16 cellular contexts compared by ENCODE assay signal in the genomic region with DNA sequence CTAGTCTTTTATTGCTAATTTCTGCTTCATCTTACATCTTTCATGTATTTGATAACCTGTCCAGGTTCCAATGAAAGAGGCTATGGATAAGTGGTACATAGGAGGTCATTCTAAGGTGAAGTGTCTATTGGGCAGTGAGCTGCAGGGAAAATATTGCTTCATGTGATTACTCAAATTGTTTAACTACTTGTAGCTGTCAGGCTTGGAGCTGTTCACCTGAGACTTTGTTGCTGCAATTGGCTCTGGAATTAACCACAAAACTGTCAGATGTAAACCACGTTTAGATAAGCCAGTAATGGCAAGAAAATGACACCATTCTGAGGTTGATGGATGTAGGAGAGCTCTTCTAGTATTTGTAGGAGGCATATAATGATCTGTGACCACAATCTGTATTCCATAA. TPM values are rescaled to one million over a fixed set of nuclear protein-coding genes. Genes with fewer than 3 reads are reported as not detected.
A peak's percentile ranks its signal among the peaks of the same experiment; 100 is the strongest.
DNase-seq lines count a peak whose midpoint lies in the region; ATAC-seq, FAIRE-seq and TF ChIP-seq lines count a peak whose summit lies in the region.
"Had no signal": no experiment of that assay in that cellular context is flagged by ENCODE, and none has a peak within 500 bp of the region (broad histone marks: within the 10 kb centered on the region; RNA-seq: fewer than 3 reads in every experiment).

No MANE protein-coding gene starts in this region.

- H3K27me3 ChIP-seq in GM23248 (replicated peaks; ENCODE audit: insufficient read depth) (no peaks in the 10 kb centered on the region), RWPE2 (ENCODE audit: insufficient read depth, poor library complexity, severe bottlenecking) (no peaks in the 10 kb centered on the region), thyroid gland (no peaks in the 10 kb centered on the region)
- H3K27me3 ChIP-seq: SJCRH30, suprapubic skin had no signal

- peaks cover 60% of the 10 kb centered on the region for H3F3A ChIP-seq in GM23248 (ENCODE audit: insufficient read depth)

- H3K4me2 ChIP-seq in GM23248 (ENCODE audit: unreplicated experiment): peak overlapping the region; percentile 1

- H3K27ac ChIP-seq in GM23248: 0 out of 2 replicates have a peak overlapping the region, but pooled peaks have one; percentile 11
- H3K27ac ChIP-seq in RWPE2 (ENCODE audit: poor library complexity, severe bottlenecking): no peak overlapping the region
- H3K27ac ChIP-seq in thyroid gland: no peak overlapping the region
- H3K27ac ChIP-seq: parathyroid adenoma, SJCRH30, skin epidermis, suprapubic skin had no signal

- no peaks in the 10 kb centered on the region for H3K9me3 ChIP-seq in GM23248 (ENCODE audit: low read depth)
- H3K9me3 ChIP-seq in RWPE2 (ENCODE audit: severe bottlenecking): no peaks in the 10 kb centered on the region
- no peaks in the 10 kb centered on the region for H3K9me3 ChIP-seq in thyroid gland
- H3K9me3 ChIP-seq: SJCRH30, suprapubic skin had no signal

- WGBS in GM23248 (ENCODE audit: low coverage in 1 of 2, low lambda C conversion rate in 2 of 2, missing lambda C conversion rate in 2 of 2), 2 experiments: 21 to 62% methylated on average over 1 of the region's 1 CpG
- 33 to 43% methylated on average over 1 of the region's 1 CpG for WGBS in thyroid gland, 2 donors

- H4K20me1 ChIP-seq in GM23248 (ENCODE audit: insufficient read depth): no peaks in the 10 kb centered on the region

- FAIRE-seq in GM12892 (lab: Jason Lieb, UNC): no peak

- in situ Hi-C loops in GM23248 (cut with MboI): no loop called here

- H2AFZ ChIP-seq in GM23248: no peak overlapping the region
- H2AFZ ChIP-seq: parathyroid adenoma had no signal

- ATAC-seq in RWPE2 (ENCODE audit: low read depth): peak; percentile 84
- ATAC-seq: activated T-helper 17 cell treated with anti-CD3 and anti-CD28 coated beads, Interleukin-2, amount 50 U/mL, for 72 hours had no signal

- TF ChIP-seq CTCF in RWPE2 (IDR thresholded peaks at IDR 0.05; ENCODE audit: poor library complexity, severe bottlenecking): no peak
- TF ChIP-seq CTCF in thyroid gland (IDR thresholded peaks at IDR 0.05): no peak
- TF ChIP-seq CTCF in foreskin fibroblast (IDR thresholded peaks at IDR 0.05; ENCODE audit: low read depth, low read length): no peak

- H3K4me3 ChIP-seq in GM23248: no peak overlapping the region
- H3K4me3 ChIP-seq in RWPE2 (ENCODE audit: severe bottlenecking): no peak overlapping the region
- H3K4me3 ChIP-seq in thyroid gland (replicated peaks in 1 of 3): no peak overlapping the region
- no peak overlapping the region for H3K4me3 ChIP-seq in foreskin fibroblast (ENCODE audit: low read depth in 1 of 2, low read length in 2 of 2)
- H3K4me3 ChIP-seq: SJCRH30, skin epidermis, suprapubic skin had no signal

- no peaks in the 10 kb centered on the region for H3K9me2 ChIP-seq in GM23248 (ENCODE audit: insufficient read depth)

- H3K9ac ChIP-seq in GM23248: no peak overlapping the region
- H3K9ac ChIP-seq: parathyroid adenoma had no signal

- intact Hi-C loops in thyroid gland (cut with DNase I): no loop called here

- peaks cover 100% of the 10 kb centered on the region for H3K79me2 ChIP-seq in GM23248 (ENCODE audit: insufficient read depth)
- H3K79me2 ChIP-seq: parathyroid adenoma had no signal

- no peak for TF ChIP-seq POLR2A in thyroid gland (IDR thresholded peaks at IDR 0.05)
- no peak for TF ChIP-seq POLR2A in GM12892 (IDR thresholded peaks at IDR 0.05; ENCODE audit: low read depth, low read length)

- H3K36me3 ChIP-seq in GM23248 (ENCODE audit: low read depth) (peaks cover 17% of the 10 kb centered on the region), RWPE2 (ENCODE audit: low read depth) (no peaks in the 10 kb centered on the region), thyroid gland (no peaks in the 10 kb centered on the region)
- H3K36me3 ChIP-seq: SJCRH30, suprapubic skin had no signal

- H3K4me1 ChIP-seq in GM23248 (ENCODE audit: insufficient read depth) (peaks cover 53% of the 10 kb centered on the region), RWPE2 (ENCODE audit: insufficient read depth, poor library complexity, severe bottlenecking) (peaks cover 5% of the 10 kb centered on the region), thyroid gland (no peaks in the 10 kb centered on the region)
- H3K4me1 ChIP-seq: parathyroid adenoma, SJCRH30, suprapubic skin had no signal

- DNase-seq in GM23248 (no peak), NCI-H187 treated with DMSO at 0.1 percent for 48 hours (lab: John Stamatoyannopoulos, UW) (peak; percentile 26), RWPE2 (ENCODE audit: low spot score) (no peak), kidney glomerular epithelial cell (lab: John Stamatoyannopoulos, UW) (peak; percentile 23), thyroid gland (no peak), GM12892 (ENCODE audit: insufficient read length) (no peak), foreskin fibroblast (no peak), SW480 (ENCODE audit: low spot score) (no peak)
- DNase-seq: activated CD4-positive, CD25-positive, alpha-beta regulatory T cell treated with anti-CD3 and anti-CD28 coated beads, Interleukin-2, amount 50 U/mL, for 72 hours; naive B cell; NCI-H345; SJCRH30 had no signal

RNA-seq across cellular contexts. Expression of a gene that starts 26.0 kb away (rescaled TPM):
- 255 and 273 TPM in 2 replicates for total RNA-seq in GM23248 (2014; rRNA removed; shearing (Covaris generic))
- 77.0 and 77.5 TPM in 2 replicates for polyA plus RNA-seq in GM23248 (2016; fragmentation: Nextera tagmentation; extraction: Ambion mirVana)
- total RNA-seq in thyroid gland: 1 to 10 TPM; 1.6 to 9.0 (median 4.8) TPM
- not detected for polyA plus RNA-seq in GM12892 (2012; ENCODE audit: missing spikeins)
- total RNA-seq: activated T-helper 17 cell treated with anti-CD3 and anti-CD28 coated beads, Interleukin-2, amount 50 U/mL, for 72 hours had no signal

Comparison
In these comparisons a context has a peak if more than half of its experiments do, and no peak if none do; other contexts are left out.
1. DNase-seq: peak in NCI-H187 treated with DMSO at 0.1 percent for 48 hours (single experiment) and kidney glomerular epithelial cell (single experiment); none in GM23248 (single experiment), RWPE2 (single experiment), thyroid gland (0 of 2), GM12892 (single experiment), foreskin fibroblast (0 of 2) and SW480 (single experiment).
2. RNA of a gene that starts 26.0 kb away (total RNA-seq): 255 to 273 TPM in GM23248; 1.6 to 9.0 TPM in thyroid gland; every median in the first group is over 10 times any median in the second.